1 cellular context compared by ENCODE assay signal in the genomic region with DNA sequence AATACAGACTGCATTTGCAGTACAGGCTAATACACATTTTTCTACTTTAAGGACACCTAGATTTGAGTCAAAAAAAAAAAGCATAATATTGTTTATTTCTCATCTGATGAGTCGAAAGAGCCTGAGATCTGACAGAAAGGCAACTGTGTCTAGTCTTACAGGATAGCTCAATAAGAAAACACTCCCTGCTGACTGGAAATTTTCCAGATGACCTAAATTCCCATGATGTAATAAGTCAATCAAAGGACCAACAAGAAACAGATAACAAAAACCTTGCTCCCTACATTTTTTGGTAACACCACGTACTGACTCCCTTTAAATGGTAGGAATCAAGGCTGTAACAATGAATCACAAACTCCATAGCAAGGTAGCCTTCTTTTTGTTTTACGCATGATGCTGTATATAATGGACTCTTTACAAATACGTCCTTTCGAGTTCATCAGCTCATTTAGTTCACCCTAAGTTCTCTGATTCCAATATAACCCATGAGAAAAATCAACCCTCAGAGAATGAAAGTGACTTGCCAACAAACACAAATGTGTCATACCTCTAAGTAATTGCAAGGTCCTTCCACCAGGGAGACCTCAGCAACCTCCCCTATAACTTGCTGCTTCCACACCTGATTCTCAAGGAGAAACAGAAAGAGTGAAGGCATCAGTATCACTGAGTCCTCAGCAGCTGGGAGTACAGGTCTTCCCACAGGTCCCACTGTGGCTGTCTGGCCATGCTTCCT.
TF ChIP-seq lines count a peak whose summit lies in the region.

No MANE protein-coding gene starts in this region.

TF ChIP-seq in HEK293, 187 proteins besides CTCF, POLR2A, EP300 and RAD21 (continued from another document):
- TF ChIP-seq, protein P1, sequence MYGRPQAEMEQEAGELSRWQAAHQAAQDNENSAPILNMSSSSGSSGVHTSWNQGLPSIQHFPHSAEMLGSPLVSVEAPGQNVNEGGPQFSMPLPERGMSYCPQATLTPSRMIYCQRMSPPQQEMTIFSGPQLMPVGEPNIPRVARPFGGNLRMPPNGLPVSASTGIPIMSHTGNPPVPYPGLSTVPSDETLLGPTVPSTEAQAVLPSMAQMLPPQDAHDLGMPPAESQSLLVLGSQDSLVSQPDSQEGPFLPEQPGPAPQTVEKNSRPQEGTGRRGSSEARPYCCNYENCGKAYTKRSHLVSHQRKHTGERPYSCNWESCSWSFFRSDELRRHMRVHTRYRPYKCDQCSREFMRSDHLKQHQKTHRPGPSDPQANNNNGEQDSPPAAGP (tag by site-specific recombination; IDR thresholded peaks at IDR 0.05): no peak
- TF ChIP-seq ZNF335 (tag by site-specific recombination; conservative IDR thresholded peaks at IDR 0.05) (0 out of 2 replicates have a peak, but pooled peaks have one; percentile 11), ZNF623 (tag by site-specific recombination; IDR thresholded peaks at IDR 0.05) (no peak), ZNF138 (tag by site-specific recombination; IDR thresholded peaks at IDR 0.05; ENCODE audit: borderline replicate concordance) (no peak), ZNF169 (tag by site-specific recombination; IDR thresholded peaks at IDR 0.05) (no peak), PRDM1 (tag by site-specific recombination; IDR thresholded peaks at IDR 0.05) (peak; percentile 74; the same call in 1 of the 2 replicates), ZNF404 (tag by site-specific recombination; IDR thresholded peaks at IDR 0.05) (no peak), SP3 (tag by site-specific recombination; IDR thresholded peaks at IDR 0.05) (no peak), ZNF324 (tag by site-specific recombination; IDR thresholded peaks at IDR 0.05) (no peak), REPIN1 (tag by site-specific recombination; IDR thresholded peaks at IDR 0.05; ENCODE audit: low read depth) (no peak), ZNF791 (tag by site-specific recombination; IDR thresholded peaks at IDR 0.05) (no peak), GLIS2 (tag by site-specific recombination; IDR thresholded peaks at IDR 0.05) (no peak)
- TF ChIP-seq, protein P2, sequence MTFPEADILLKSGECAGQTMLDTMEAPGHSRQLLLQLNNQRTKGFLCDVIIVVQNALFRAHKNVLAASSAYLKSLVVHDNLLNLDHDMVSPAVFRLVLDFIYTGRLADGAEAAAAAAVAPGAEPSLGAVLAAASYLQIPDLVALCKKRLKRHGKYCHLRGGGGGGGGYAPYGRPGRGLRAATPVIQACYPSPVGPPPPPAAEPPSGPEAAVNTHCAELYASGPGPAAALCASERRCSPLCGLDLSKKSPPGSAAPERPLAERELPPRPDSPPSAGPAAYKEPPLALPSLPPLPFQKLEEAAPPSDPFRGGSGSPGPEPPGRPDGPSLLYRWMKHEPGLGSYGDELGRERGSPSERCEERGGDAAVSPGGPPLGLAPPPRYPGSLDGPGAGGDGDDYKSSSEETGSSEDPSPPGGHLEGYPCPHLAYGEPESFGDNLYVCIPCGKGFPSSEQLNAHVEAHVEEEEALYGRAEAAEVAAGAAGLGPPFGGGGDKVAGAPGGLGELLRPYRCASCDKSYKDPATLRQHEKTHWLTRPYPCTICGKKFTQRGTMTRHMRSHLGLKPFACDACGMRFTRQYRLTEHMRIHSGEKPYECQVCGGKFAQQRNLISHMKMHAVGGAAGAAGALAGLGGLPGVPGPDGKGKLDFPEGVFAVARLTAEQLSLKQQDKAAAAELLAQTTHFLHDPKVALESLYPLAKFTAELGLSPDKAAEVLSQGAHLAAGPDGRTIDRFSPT (tag by site-specific recombination; IDR thresholded peaks at IDR 0.05): no peak
